ENCODE assay signal across 1 cellular context in the genomic region with DNA sequence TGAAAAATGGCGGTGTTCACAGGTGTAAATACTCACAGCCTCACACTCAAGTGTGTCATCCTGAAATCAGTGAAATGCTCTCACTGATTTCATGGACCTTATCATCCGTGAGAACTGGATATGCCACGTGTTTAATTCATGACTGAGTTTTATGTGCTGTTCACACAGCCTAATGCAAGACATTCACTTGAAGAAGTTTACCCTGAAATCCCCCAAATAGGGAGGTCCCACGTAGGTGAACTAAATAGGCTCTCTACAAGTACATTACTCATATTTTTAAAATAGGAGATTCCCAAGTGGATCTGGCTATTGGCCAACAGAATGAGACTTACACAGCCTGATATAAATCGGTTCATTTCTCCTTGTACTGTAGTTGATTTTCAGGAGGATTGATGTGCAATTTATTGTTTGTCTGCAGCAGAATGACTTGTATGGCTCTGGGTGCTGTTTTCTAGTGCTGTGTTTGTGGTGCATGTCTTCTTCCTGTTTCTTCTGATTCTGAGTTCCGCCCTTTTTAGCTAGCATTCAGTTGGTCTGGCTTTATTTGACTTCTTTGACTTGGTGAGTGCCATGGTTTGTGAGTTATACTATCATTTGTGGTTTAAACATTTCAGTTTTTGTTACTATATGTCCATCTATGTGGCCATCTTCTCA.
TF ChIP-seq lines count a peak whose summit lies in the region.

No MANE protein-coding gene starts in this region.

TF ChIP-seq in GM23338, 12 proteins besides CTCF, POLR2A, EP300 and RAD21 (continued from another document):
- TF ChIP-seq, protein P1, sequence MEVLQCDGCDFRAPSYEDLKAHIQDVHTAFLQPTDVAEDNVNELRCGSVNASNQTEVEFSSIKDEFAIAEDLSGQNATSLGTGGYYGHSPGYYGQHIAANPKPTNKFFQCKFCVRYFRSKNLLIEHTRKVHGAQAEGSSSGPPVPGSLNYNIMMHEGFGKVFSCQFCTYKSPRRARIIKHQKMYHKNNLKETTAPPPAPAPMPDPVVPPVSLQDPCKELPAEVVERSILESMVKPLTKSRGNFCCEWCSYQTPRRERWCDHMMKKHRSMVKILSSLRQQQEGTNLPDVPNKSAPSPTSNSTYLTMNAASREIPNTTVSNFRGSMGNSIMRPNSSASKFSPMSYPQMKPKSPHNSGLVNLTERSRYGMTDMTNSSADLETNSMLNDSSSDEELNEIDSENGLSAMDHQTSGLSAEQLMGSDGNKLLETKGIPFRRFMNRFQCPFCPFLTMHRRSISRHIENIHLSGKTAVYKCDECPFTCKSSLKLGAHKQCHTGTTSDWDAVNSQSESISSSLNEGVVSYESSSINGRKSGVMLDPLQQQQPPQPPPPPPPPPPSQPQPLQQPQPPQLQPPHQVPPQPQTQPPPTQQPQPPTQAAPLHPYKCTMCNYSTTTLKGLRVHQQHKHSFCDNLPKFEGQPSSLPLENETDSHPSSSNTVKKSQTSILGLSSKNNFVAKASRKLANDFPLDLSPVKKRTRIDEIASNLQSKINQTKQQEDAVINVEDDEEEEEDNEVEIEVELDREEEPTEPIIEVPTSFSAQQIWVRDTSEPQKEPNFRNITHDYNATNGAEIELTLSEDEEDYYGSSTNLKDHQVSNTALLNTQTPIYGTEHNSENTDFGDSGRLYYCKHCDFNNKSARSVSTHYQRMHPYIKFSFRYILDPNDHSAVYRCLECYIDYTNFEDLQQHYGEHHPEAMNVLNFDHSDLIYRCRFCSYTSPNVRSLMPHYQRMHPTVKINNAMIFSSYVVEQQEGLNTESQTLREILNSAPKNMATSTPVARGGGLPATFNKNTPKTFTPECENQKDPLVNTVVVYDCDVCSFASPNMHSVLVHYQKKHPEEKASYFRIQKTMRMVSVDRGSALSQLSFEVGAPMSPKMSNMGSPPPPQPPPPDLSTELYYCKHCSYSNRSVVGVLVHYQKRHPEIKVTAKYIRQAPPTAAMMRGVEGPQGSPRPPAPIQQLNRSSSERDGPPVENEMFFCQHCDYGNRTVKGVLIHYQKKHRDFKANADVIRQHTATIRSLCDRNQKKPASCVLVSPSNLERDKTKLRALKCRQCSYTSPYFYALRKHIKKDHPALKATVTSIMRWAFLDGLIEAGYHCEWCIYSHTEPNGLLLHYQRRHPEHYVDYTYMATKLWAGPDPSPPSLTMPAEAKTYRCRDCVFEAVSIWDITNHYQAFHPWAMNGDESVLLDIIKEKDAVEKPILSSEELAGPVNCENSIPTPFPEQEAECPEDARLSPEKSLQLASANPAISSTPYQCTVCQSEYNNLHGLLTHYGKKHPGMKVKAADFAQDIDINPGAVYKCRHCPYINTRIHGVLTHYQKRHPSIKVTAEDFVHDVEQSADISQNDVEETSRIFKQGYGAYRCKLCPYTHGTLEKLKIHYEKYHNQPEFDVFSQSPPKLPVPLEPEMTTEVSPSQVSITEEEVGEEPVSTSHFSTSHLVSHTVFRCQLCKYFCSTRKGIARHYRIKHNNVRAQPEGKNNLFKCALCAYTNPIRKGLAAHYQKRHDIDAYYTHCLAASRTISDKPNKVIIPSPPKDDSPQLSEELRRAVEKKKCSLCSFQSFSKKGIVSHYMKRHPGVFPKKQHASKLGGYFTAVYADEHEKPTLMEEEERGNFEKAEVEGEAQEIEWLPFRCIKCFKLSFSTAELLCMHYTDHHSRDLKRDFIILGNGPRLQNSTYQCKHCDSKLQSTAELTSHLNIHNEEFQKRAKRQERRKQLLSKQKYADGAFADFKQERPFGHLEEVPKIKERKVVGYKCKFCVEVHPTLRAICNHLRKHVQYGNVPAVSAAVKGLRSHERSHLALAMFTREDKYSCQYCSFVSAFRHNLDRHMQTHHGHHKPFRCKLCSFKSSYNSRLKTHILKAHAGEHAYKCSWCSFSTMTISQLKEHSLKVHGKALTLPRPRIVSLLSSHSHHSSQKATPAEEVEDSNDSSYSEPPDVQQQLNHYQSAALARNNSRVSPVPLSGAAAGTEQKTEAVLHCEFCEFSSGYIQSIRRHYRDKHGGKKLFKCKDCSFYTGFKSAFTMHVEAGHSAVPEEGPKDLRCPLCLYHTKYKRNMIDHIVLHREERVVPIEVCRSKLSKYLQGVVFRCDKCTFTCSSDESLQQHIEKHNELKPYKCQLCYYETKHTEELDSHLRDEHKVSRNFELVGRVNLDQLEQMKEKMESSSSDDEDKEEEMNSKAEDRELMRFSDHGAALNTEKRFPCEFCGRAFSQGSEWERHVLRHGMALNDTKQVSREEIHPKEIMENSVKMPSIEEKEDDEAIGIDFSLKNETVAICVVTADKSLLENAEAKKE (CRISPR knock-in tag; IDR thresholded peaks at IDR 0.05), result no peak
- no peak for TF ChIP-seq EZH2phosphoT487 (IDR thresholded peaks at IDR 0.05; ENCODE audit: unreplicated experiment)
- no peak for TF ChIP-seq ZNF114 (CRISPR knock-in tag; IDR thresholded peaks at IDR 0.05)
- TF ChIP-seq ZNF331 (CRISPR knock-in tag; IDR thresholded peaks at IDR 0.05; ENCODE audit: low read depth), result no peak
- TF ChIP-seq, protein P2, sequence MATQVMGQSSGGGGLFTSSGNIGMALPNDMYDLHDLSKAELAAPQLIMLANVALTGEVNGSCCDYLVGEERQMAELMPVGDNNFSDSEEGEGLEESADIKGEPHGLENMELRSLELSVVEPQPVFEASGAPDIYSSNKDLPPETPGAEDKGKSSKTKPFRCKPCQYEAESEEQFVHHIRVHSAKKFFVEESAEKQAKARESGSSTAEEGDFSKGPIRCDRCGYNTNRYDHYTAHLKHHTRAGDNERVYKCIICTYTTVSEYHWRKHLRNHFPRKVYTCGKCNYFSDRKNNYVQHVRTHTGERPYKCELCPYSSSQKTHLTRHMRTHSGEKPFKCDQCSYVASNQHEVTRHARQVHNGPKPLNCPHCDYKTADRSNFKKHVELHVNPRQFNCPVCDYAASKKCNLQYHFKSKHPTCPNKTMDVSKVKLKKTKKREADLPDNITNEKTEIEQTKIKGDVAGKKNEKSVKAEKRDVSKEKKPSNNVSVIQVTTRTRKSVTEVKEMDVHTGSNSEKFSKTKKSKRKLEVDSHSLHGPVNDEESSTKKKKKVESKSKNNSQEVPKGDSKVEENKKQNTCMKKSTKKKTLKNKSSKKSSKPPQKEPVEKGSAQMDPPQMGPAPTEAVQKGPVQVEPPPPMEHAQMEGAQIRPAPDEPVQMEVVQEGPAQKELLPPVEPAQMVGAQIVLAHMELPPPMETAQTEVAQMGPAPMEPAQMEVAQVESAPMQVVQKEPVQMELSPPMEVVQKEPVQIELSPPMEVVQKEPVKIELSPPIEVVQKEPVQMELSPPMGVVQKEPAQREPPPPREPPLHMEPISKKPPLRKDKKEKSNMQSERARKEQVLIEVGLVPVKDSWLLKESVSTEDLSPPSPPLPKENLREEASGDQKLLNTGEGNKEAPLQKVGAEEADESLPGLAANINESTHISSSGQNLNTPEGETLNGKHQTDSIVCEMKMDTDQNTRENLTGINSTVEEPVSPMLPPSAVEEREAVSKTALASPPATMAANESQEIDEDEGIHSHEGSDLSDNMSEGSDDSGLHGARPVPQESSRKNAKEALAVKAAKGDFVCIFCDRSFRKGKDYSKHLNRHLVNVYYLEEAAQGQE (IDR thresholded peaks at IDR 0.05; ENCODE audit: unreplicated experiment), result no peak
